24 cellular contexts compared by ENCODE assay signal in genomic region chr10:50527438-50528043, GRCh38.
DNase-seq lines count a peak whose midpoint lies in the region; ATAC-seq, FAIRE-seq and TF ChIP-seq lines count a peak whose summit lies in the region.
"Had no signal": no experiment of that assay in that cellular context is flagged by ENCODE, and none has a peak within 500 bp of the region (broad histone marks: within the 10 kb centered on the region; RNA-seq: fewer than 3 reads in every experiment).

No MANE protein-coding gene starts in this region.

- H3K9me3 Mint-ChIP-seq in activated CD4-positive, alpha-beta T cell treated with anti-CD3 and anti-CD28 coated beads for 36 hours (ENCODE audit: low read depth): no peaks in the 10 kb centered on the region
- H3K9me3 Mint-ChIP-seq in astrocyte (ENCODE audit: unreplicated experiment): no peaks in the 10 kb centered on the region
- no peaks in the 10 kb centered on the region for H3K9me3 Mint-ChIP-seq in naive thymus-derived CD4-positive, alpha-beta T cell
- H3K9me3 Mint-ChIP-seq: memory B cell; nephron progenitor cell; stimulated activated memory B cell treated with anti-CD40 and anti-IgM and Interleukin-4, amounts not matched to agents 10 μg/mL and 1 μg/mL and 100 μg/mL, for 72 hours had no signal

- no peak for FAIRE-seq in astrocyte (lab: Jason Lieb, UNC)

- no peaks in the 10 kb centered on the region for H3K4me1 ChIP-seq in astrocyte (ENCODE audit: insufficient read depth, low read length)
- H3K4me1 ChIP-seq in naive thymus-derived CD4-positive, alpha-beta T cell (ENCODE audit: control insufficient read depth in 2 of 2, insufficient read depth in 2 of 2, low read length in 2 of 2): peaks cover 0 to 7% of the 10 kb centered on the region in 2 donors
- H3K4me1 ChIP-seq: BLaER1, esophagus squamous epithelium, transverse colon had no signal

- no peak overlapping the region for H3K27ac Mint-ChIP-seq in activated CD4-positive, alpha-beta T cell treated with anti-CD3 and anti-CD28 coated beads for 36 hours
- H3K27ac Mint-ChIP-seq in astrocyte (ENCODE audit: unreplicated experiment): no peak overlapping the region
- peak overlapping the region in 2 of 9 donors; percentile 32 to 71 for H3K27ac Mint-ChIP-seq in naive thymus-derived CD4-positive, alpha-beta T cell
- H3K27ac Mint-ChIP-seq: memory B cell; nephron progenitor cell; stimulated activated memory B cell treated with anti-CD40 and anti-IgM and Interleukin-4, amounts not matched to agents 10 μg/mL and 1 μg/mL and 100 μg/mL, for 72 hours had no signal

- no peak overlapping the region for H2AFZ ChIP-seq in astrocyte (ENCODE audit: low read depth, low read length)
- H2AFZ ChIP-seq: PC-9 had no signal

- peak; percentile 88 for ATAC-seq in activated CD4-positive, alpha-beta T cell treated with anti-CD3 and anti-CD28 coated beads for 36 hours
- ATAC-seq in HG02870 (IDR thresholded peaks at IDR 0.05; ENCODE audit: unreplicated experiment): peak; percentile 85
- ATAC-seq in naive thymus-derived CD4-positive, alpha-beta T cell: peak; percentile 79
- ATAC-seq: stimulated activated memory B cell treated with anti-CD40 and anti-IgM and Interleukin-4, amounts not matched to agents 10 μg/mL and 1 μg/mL and 100 μg/mL, for 72 hours had no signal

- no peak overlapping the region for H3K9ac ChIP-seq in astrocyte (ENCODE audit: low read length)
- H3K9ac ChIP-seq: BLaER1 had no signal

- H3K27me3 Mint-ChIP-seq in activated CD4-positive, alpha-beta T cell treated with anti-CD3 and anti-CD28 coated beads for 36 hours: no peaks in the 10 kb centered on the region
- no peaks in the 10 kb centered on the region for H3K27me3 Mint-ChIP-seq in astrocyte (ENCODE audit: low read depth, unreplicated experiment)
- H3K27me3 Mint-ChIP-seq in naive thymus-derived CD4-positive, alpha-beta T cell: no peaks in the 10 kb centered on the region
- H3K27me3 Mint-ChIP-seq: memory B cell; stimulated activated memory B cell treated with anti-CD40 and anti-IgM and Interleukin-4, amounts not matched to agents 10 μg/mL and 1 μg/mL and 100 μg/mL, for 72 hours had no signal

- DNase-seq in activated CD4-positive, alpha-beta T cell treated with anti-CD3 and anti-CD28 coated beads for 36 hours: no peak
- no peak for DNase-seq in activated CD4-positive, alpha-beta T cell treated with anti-CD3 and anti-CD28 coated beads, Interleukin-2, amount 50 U/mL, for 1 hour
- DNase-seq in astrocyte (ENCODE audit: low read depth): peak; percentile 21
- no peak for DNase-seq in naive thymus-derived CD4-positive, alpha-beta T cell
- DNase-seq in GM19240 (ENCODE audit: insufficient read length, low spot score): no peak
- DNase-seq in NCI-H2171 (lab: John Stamatoyannopoulos, UW): no peak
- no peak for DNase-seq in head of caudate nucleus
- DNase-seq: activated CD4-positive, alpha-beta T cell treated with anti-CD3 and anti-CD28 coated beads for 48 hours; DMS 273 treated with DMSO at 0.1 percent for 48 hours; esophagus squamous epithelium; GF-D8; Karpas-422; NCI-H1105 treated with DMSO at 0.1 percent for 48 hours; NCI-H2171 treated with DMSO at 0.1 percent for 48 hours; NCI-H748 treated with DMSO at 0.1 percent for 48 hours; nephron progenitor cell; PC-9; stimulated activated CD4-positive, alpha-beta T cell treated with anti-CD3 and anti-CD28 coated beads, Interleukin-12 subunit alpha, Interleukin-12 subunit beta, amount 100 ng/mL, for 4 hours; T1000; transverse colon had no signal

- TF ChIP-seq CTCF in astrocyte (IDR thresholded peaks at IDR 0.05; ENCODE audit: insufficient read depth, low read depth, low read length): no peak

- H3K36me3 ChIP-seq in astrocyte (ENCODE audit: insufficient read depth, low read length): no peaks in the 10 kb centered on the region
- no peaks in the 10 kb centered on the region for H3K36me3 ChIP-seq in naive thymus-derived CD4-positive, alpha-beta T cell (ENCODE audit: control insufficient read depth in 2 of 3, insufficient read depth in 3 of 3, low read length in 3 of 3)
- H3K36me3 ChIP-seq: BLaER1, esophagus squamous epithelium, transverse colon had no signal

- H3K9me3 ChIP-seq in astrocyte (ENCODE audit: insufficient read depth, low read depth, low read length): no peaks in the 10 kb centered on the region
- H3K9me3 ChIP-seq in naive thymus-derived CD4-positive, alpha-beta T cell (ENCODE audit: control insufficient read depth in 2 of 3, low read length in 3 of 3): no peaks in the 10 kb centered on the region
- H3K9me3 ChIP-seq: BLaER1, esophagus squamous epithelium, transverse colon had no signal

- peaks cover 35% of the 10 kb centered on the region for H3K4me1 Mint-ChIP-seq in activated CD4-positive, alpha-beta T cell treated with anti-CD3 and anti-CD28 coated beads for 36 hours
- peaks cover 4% of the 10 kb centered on the region for H3K4me1 Mint-ChIP-seq in astrocyte (ENCODE audit: low read depth, unreplicated experiment)
- peaks cover 10 to 66% (median 53%) of the 10 kb centered on the region in 7 donors for H3K4me1 Mint-ChIP-seq in naive thymus-derived CD4-positive, alpha-beta T cell
- H3K4me1 Mint-ChIP-seq: nephron progenitor cell had no signal

- H4K20me1 ChIP-seq in astrocyte (ENCODE audit: insufficient read depth, low read length): peaks cover 4% of the 10 kb centered on the region
- H4K20me1 ChIP-seq: BLaER1 had no signal

- H3K4me3 Mint-ChIP-seq in activated CD4-positive, alpha-beta T cell treated with anti-CD3 and anti-CD28 coated beads for 36 hours: no peak overlapping the region
- H3K4me3 Mint-ChIP-seq in astrocyte (ENCODE audit: unreplicated experiment): no peak overlapping the region
- H3K4me3 Mint-ChIP-seq in naive thymus-derived CD4-positive, alpha-beta T cell: peak overlapping the region in 1 of 10 donors; percentile 39
- H3K4me3 Mint-ChIP-seq: memory B cell; nephron progenitor cell; stimulated activated memory B cell treated with anti-CD40 and anti-IgM and Interleukin-4, amounts not matched to agents 10 μg/mL and 1 μg/mL and 100 μg/mL, for 72 hours had no signal

- CTCF ChIA-PET in activated CD4-positive, alpha-beta T cell treated with anti-CD3 and anti-CD28 coated beads for 36 hours (lab: Charles Lee): interaction anchor here (1.1 kb wide), 1 partner anchor 14 kb away, joined by 3 read pairs; no protein-coding TSS in a partner anchor
- CTCF ChIA-PET in naive thymus-derived CD4-positive, alpha-beta T cell (lab: Charles Lee): no interaction called here

- H3K27me3 ChIP-seq in astrocyte (ENCODE audit: insufficient read depth, low read length): no peaks in the 10 kb centered on the region
- H3K27me3 ChIP-seq in naive thymus-derived CD4-positive, alpha-beta T cell (ENCODE audit: control insufficient read depth in 2 of 2, insufficient read depth in 2 of 2, low read length in 2 of 2): no peaks in the 10 kb centered on the region
- H3K27me3 ChIP-seq: BLaER1, esophagus squamous epithelium, transverse colon had no signal

- H3K4me3 ChIP-seq in astrocyte (ENCODE audit: insufficient read depth, low read depth, low read length): no peak overlapping the region
- H3K4me3 ChIP-seq in naive thymus-derived CD4-positive, alpha-beta T cell (ENCODE audit: low read length): no peak overlapping the region
- H3K4me3 ChIP-seq: BLaER1, esophagus squamous epithelium, PC-9, transverse colon had no signal

- no peaks in the 10 kb centered on the region for H3K79me2 ChIP-seq in astrocyte (ENCODE audit: insufficient read depth, low read length)

- POLR2A ChIA-PET in activated CD4-positive, alpha-beta T cell treated with anti-CD3 and anti-CD28 coated beads for 36 hours (lab: Charles Lee): no interaction called here
- POLR2A ChIA-PET in naive thymus-derived CD4-positive, alpha-beta T cell (lab: Charles Lee): no interaction called here

- H3K27ac ChIP-seq in astrocyte (ENCODE audit: low read depth, low read length): no peak overlapping the region
- H3K27ac ChIP-seq in naive thymus-derived CD4-positive, alpha-beta T cell (ENCODE audit: low read depth, low read length): no peak overlapping the region
- H3K27ac ChIP-seq: BLaER1, esophagus squamous epithelium, PC-9, transverse colon had no signal

- H3K36me3 Mint-ChIP-seq in activated CD4-positive, alpha-beta T cell treated with anti-CD3 and anti-CD28 coated beads for 36 hours (ENCODE audit: low read depth): peaks cover 4% of the 10 kb centered on the region
- H3K36me3 Mint-ChIP-seq in astrocyte (ENCODE audit: low read depth, unreplicated experiment): no peaks in the 10 kb centered on the region
- H3K36me3 Mint-ChIP-seq in naive thymus-derived CD4-positive, alpha-beta T cell: peaks cover 0 to 25% (median 13%) of the 10 kb centered on the region in 5 donors

- no peak overlapping the region for H3K4me2 ChIP-seq in astrocyte (ENCODE audit: low read length)
- H3K4me2 ChIP-seq: BLaER1, PC-9 had no signal

- intact Hi-C loops in activated CD4-positive, alpha-beta T cell treated with anti-CD3 and anti-CD28 coated beads for 36 hours (cut with DNase I, micrococcal nuclease): loop anchor here in 1 of 2 experiments (1.0 kb wide), 1 partner anchor 11 kb away; no protein-coding TSS in a partner anchor
- intact Hi-C loops in naive thymus-derived CD4-positive, alpha-beta T cell (cut with micrococcal nuclease): no loop called here
- intact Hi-C loops in head of caudate nucleus (cut with DNase I): no loop called here
